Comparison of ENCODE assay signal across 21 cellular contexts in the genomic region with DNA sequence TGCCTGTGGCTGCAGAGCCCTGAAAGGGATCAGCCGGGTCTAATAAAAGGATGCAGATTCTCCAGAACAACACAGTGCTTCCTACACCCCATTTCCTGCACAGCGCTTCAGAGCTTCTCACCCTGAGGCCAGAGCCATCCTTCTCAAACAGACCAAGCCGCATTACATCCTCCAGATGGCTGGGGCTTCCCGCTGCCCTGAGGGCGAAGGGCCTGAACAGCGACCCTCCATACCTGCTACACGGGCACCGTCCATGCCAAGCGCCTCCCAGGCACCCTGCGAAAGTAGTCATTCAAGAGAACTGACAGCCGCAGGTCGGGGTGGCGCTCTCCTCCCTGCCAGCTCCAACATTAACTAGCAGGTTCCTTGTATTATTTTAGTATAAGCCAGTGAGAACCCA.
"Had no signal": no experiment of that assay in that cellular context is flagged by ENCODE, and none has a peak within 500 bp of the region (broad histone marks: within the 10 kb centered on the region; RNA-seq: fewer than 3 reads in every experiment).

No MANE protein-coding gene starts in this region.

- H3K27me3 Mint-ChIP-seq: activated B cell treated with CpG ODN at 0.5 μM for 24 hours; activated naive CD8-positive, alpha-beta T cell treated with anti-CD3 and anti-CD28 coated beads for 36 hours; naive B cell had no signal

- H3K9me3 ChIP-seq: adrenal gland, body of pancreas, colonic mucosa, gastrocnemius medialis, right atrium auricular region, suprapubic skin, tibial artery, upper lobe of right lung had no signal

- H3K4me2 ChIP-seq: neural progenitor cell had no signal

- H3K36me3 ChIP-seq: colonic mucosa, neural progenitor cell had no signal

- H3K9ac ChIP-seq: neural progenitor cell had no signal

- H3K4me3 ChIP-seq: adrenal gland, body of pancreas, colonic mucosa, gastrocnemius medialis, neural progenitor cell, right atrium auricular region, suprapubic skin, tibial artery, upper lobe of right lung had no signal

- H3K27ac Mint-ChIP-seq: activated B cell treated with CpG ODN at 0.5 μM for 24 hours; activated naive CD4-positive, alpha-beta T cell treated with anti-CD3 and anti-CD28 coated beads for 36 hours; activated naive CD8-positive, alpha-beta T cell treated with anti-CD3 and anti-CD28 coated beads for 36 hours; activated T-helper 1 cell treated with anti-CD3 and anti-CD28 coated beads, Interleukin-12 subunit alpha, Interleukin-12 subunit beta, Interleukin-2, Interleukin-4 antibody, amounts not matched to agents 30 ng/mL and 10 ng/mL and 1 ng/mL, durations not matched to agents 14 hours and 24 hours and 36 hours; neural progenitor cell had no signal

- DNase-seq: activated B cell treated with CpG ODN at 0.5 μM for 24 hours; activated effector memory CD4-positive, alpha-beta T cell treated with anti-CD3 and anti-CD28 coated beads, Interleukin-2, amount 50 U/mL, for 16 hours; activated naive CD4-positive, alpha-beta T cell treated with anti-CD3 and anti-CD28 coated beads for 36 hours; activated naive CD8-positive, alpha-beta T cell treated with anti-CD3 and anti-CD28 coated beads for 36 hours; activated T-cell treated with anti-CD3 and anti-CD28 coated beads, Interleukin-2, amount 50 U/mL, for 1 hour; adrenal gland; body of pancreas; colonic mucosa; effector memory CD4-positive, alpha-beta T cell; gastrocnemius medialis; left cardiac atrium; naive B cell; stimulated activated naive CD4-positive, alpha-beta T cell; T-helper 2 cell; tibial artery; upper lobe of right lung had no signal

- H3K27ac ChIP-seq: body of pancreas, colonic mucosa, neural progenitor cell, suprapubic skin, upper lobe of right lung had no signal

- H3K36me3 Mint-ChIP-seq: activated naive CD8-positive, alpha-beta T cell treated with anti-CD3 and anti-CD28 coated beads for 36 hours; naive B cell had no signal

- H3K9me3 Mint-ChIP-seq: activated B cell treated with CpG ODN at 0.5 μM for 24 hours; activated naive CD4-positive, alpha-beta T cell treated with anti-CD3 and anti-CD28 coated beads for 36 hours; activated naive CD8-positive, alpha-beta T cell treated with anti-CD3 and anti-CD28 coated beads for 36 hours; activated T-helper 1 cell treated with anti-CD3 and anti-CD28 coated beads, Interleukin-12 subunit alpha, Interleukin-12 subunit beta, Interleukin-2, Interleukin-4 antibody, amounts not matched to agents 30 ng/mL and 10 ng/mL and 1 ng/mL, durations not matched to agents 14 hours and 24 hours and 36 hours; naive B cell had no signal

- H3K4me1 ChIP-seq: body of pancreas, colonic mucosa, neural progenitor cell had no signal

- H3K4me3 Mint-ChIP-seq: activated B cell treated with CpG ODN at 0.5 μM for 24 hours; activated naive CD4-positive, alpha-beta T cell treated with anti-CD3 and anti-CD28 coated beads for 36 hours; activated naive CD8-positive, alpha-beta T cell treated with anti-CD3 and anti-CD28 coated beads for 36 hours; activated T-helper 1 cell treated with anti-CD3 and anti-CD28 coated beads, Interleukin-12 subunit alpha, Interleukin-12 subunit beta, Interleukin-2, Interleukin-4 antibody, amounts not matched to agents 30 ng/mL and 10 ng/mL and 1 ng/mL, durations not matched to agents 14 hours and 24 hours and 36 hours; mesothelial cell of epicardium; naive B cell; neural progenitor cell had no signal

- H3K4me1 Mint-ChIP-seq: activated B cell treated with CpG ODN at 0.5 μM for 24 hours; activated naive CD8-positive, alpha-beta T cell treated with anti-CD3 and anti-CD28 coated beads for 36 hours had no signal

- H3K27me3 ChIP-seq: adrenal gland, body of pancreas, colonic mucosa, gastrocnemius medialis, neural progenitor cell, right atrium auricular region, suprapubic skin, tibial artery, upper lobe of right lung had no signal

- H2AFZ ChIP-seq: neural progenitor cell had no signal
